ENCODE assay signal across 1 cellular context in genomic region chr19:40054632-40055031, GRCh38.
TF ChIP-seq lines count a peak whose summit lies in the region.

No MANE protein-coding gene starts in this region.

TF ChIP-seq in H1, 55 proteins besides CTCF, POLR2A, EP300 and RAD21 (continued from another document):
- TF ChIP-seq SRF (IDR thresholded peaks at IDR 0.05; ENCODE audit: low read depth, low read length) (no peak), MAX (IDR thresholded peaks at IDR 0.05) (no peak), ZNF274 (IDR thresholded peaks at IDR 0.05; ENCODE audit: borderline replicate concordance, extremely low read depth, low read length) (no peak), SIN3A (conservative IDR thresholded peaks at IDR 0.05 in 1 of 2, IDR thresholded peaks at IDR 0.05 in 1 of 2; ENCODE audit: low read depth in 1 of 2, low read length in 2 of 2) (no peak), TAF1 (IDR thresholded peaks at IDR 0.05; ENCODE audit: low read depth, low read length) (no peak), CTBP2 (IDR thresholded peaks at IDR 0.05; ENCODE audit: borderline replicate concordance, insufficient read depth, insufficient read length, low read length) (no peak), GABPA (IDR thresholded peaks at IDR 0.05; ENCODE audit: borderline replicate concordance, insufficient read depth, low read length) (no peak), CHD7 (IDR thresholded peaks at IDR 0.05; ENCODE audit: insufficient replicate concordance, low read length) (no peak)
TF ChIP-seq in H1: peak in this region for 0.
